Comparison of ENCODE assay signal across 9 cellular contexts in genomic region chr14:24806061-24806678, GRCh38.
DNase-seq lines count a peak whose midpoint lies in the region; ATAC-seq, FAIRE-seq and TF ChIP-seq lines count a peak whose summit lies in the region.
"Had no signal": no experiment of that assay in that cellular context is flagged by ENCODE, and none has a peak within 500 bp of the region (broad histone marks: within the 10 kb centered on the region; RNA-seq: fewer than 3 reads in every experiment).

No MANE protein-coding gene starts in this region.

- peaks cover 15% of the 10 kb centered on the region for H3K27me3 Mint-ChIP-seq in activated CD4-positive, alpha-beta memory T cell treated with anti-CD3 and anti-CD28 coated beads, Interleukin-2, amount 10 ng/mL, durations not matched to agents 7 days and 5 days
- peaks cover 3 to 24% of the 10 kb centered on the region in 2 donors for H3K27me3 Mint-ChIP-seq in CD8-positive, alpha-beta memory T cell

- H3K36me3 ChIP-seq in pancreas: no peaks in the 10 kb centered on the region
- no peaks in the 10 kb centered on the region for H3K36me3 ChIP-seq in CD8-positive, alpha-beta memory T cell (ENCODE audit: insufficient read depth, low read length)

- peak; percentile 67 for DNase-seq in DMS153 treated with DMSO at 0.1 percent for 48 hours (lab: John Stamatoyannopoulos, UW; ENCODE audit: unreplicated experiment)
- peak; percentile 45 for DNase-seq in GM20000 (ENCODE audit: low spot score)
- DNase-seq in NCI-H2029 (lab: John Stamatoyannopoulos, UW): peak; percentile 95
- DNase-seq in activated CD4-positive, alpha-beta memory T cell treated with anti-CD3 and anti-CD28 coated beads, Interleukin-2, amount 10 ng/mL, durations not matched to agents 7 days and 5 days: peak; percentile 43
- DNase-seq in foreskin fibroblast: peak; percentile 16 to 60
- peak; percentile 70 to 85 (median 78) for DNase-seq in pancreas
- DNase-seq in CD8-positive, alpha-beta memory T cell: no peak
- DNase-seq in MV-4-11 (lab: John Stamatoyannopoulos, UW): no peak

- H3K27me3 ChIP-seq in pancreas: no peaks in the 10 kb centered on the region
- no peaks in the 10 kb centered on the region for H3K27me3 ChIP-seq in CD8-positive, alpha-beta memory T cell (ENCODE audit: insufficient read depth, low read length, poor library complexity, severe bottlenecking)

- TF ChIP-seq CTCF in GM20000 (IDR thresholded peaks at IDR 0.05; ENCODE audit: extremely low read depth, missing control alignments) (peak; percentile 73), foreskin fibroblast (IDR thresholded peaks at IDR 0.05; ENCODE audit: low read depth, low read length) (peak; percentile 72), pancreas (IDR thresholded peaks at IDR 0.05) (peak; percentile 60 to 89 (median 74))

- peak overlapping the region in 2 of 4 donors; percentile 38 to 50 for H3K27ac ChIP-seq in pancreas
- no peak overlapping the region for H3K27ac ChIP-seq in CD8-positive, alpha-beta memory T cell (ENCODE audit: low read depth, low read length)

- 25 to 28% methylated on average over 9 of the region's 9 CpGs for WGBS in pancreas, 2 donors

- FAIRE-seq in pancreas (lab: Jason Lieb, UNC): no peak

- intact Hi-C loops in pancreas (cut with DNase I): loop anchor here in 2 of 3 donors (5.0 to 10.0 kb wide), 2 partner anchors 239 to 241 kb away; no protein-coding TSS in a partner anchor

- H3K4me1 ChIP-seq in pancreas: peaks cover 6 to 32% (median 22%) of the 10 kb centered on the region in 3 donors
- no peaks in the 10 kb centered on the region for H3K4me1 ChIP-seq in CD8-positive, alpha-beta memory T cell (ENCODE audit: insufficient read depth, low read length)

- no peaks in the 10 kb centered on the region for H3K9me3 Mint-ChIP-seq in activated CD4-positive, alpha-beta memory T cell treated with anti-CD3 and anti-CD28 coated beads, Interleukin-2, amount 10 ng/mL, durations not matched to agents 7 days and 5 days
- H3K9me3 Mint-ChIP-seq in CD8-positive, alpha-beta memory T cell: peaks cover 0 to 2% (median 0%) of the 10 kb centered on the region in 5 donors
- H3K9me3 Mint-ChIP-seq: T-cell had no signal

- CTCF ChIA-PET in activated CD4-positive, alpha-beta memory T cell treated with anti-CD3 and anti-CD28 coated beads, Interleukin-2, amount 10 ng/mL, durations not matched to agents 7 days and 5 days (lab: Charles Lee): interaction anchor here (0.6 to 4.5 kb wide), 6 partner anchors 34 to 327 kb away, joined by 3 to 24 read pairs (median 4); no protein-coding TSS in a partner anchor
- CTCF ChIA-PET in CD8-positive, alpha-beta memory T cell (lab: Charles Lee): no interaction called here

- no peaks in the 10 kb centered on the region for H3K4me1 Mint-ChIP-seq in activated CD4-positive, alpha-beta memory T cell treated with anti-CD3 and anti-CD28 coated beads, Interleukin-2, amount 10 ng/mL, durations not matched to agents 7 days and 5 days
- H3K4me1 Mint-ChIP-seq in CD8-positive, alpha-beta memory T cell: no peaks in the 10 kb centered on the region
- H3K4me1 Mint-ChIP-seq: T-cell had no signal

- H3K9me3 ChIP-seq in pancreas: no peaks in the 10 kb centered on the region
- no peaks in the 10 kb centered on the region for H3K9me3 ChIP-seq in CD8-positive, alpha-beta memory T cell (ENCODE audit: low read length)

- H3K4me3 ChIP-seq in foreskin fibroblast (ENCODE audit: low read depth in 1 of 2, low read length in 2 of 2) (no peak overlapping the region), pancreas (no peak overlapping the region)
- no peak overlapping the region for H3K4me3 ChIP-seq in CD8-positive, alpha-beta memory T cell (ENCODE audit: low read length)

- H3K4me3 Mint-ChIP-seq in activated CD4-positive, alpha-beta memory T cell treated with anti-CD3 and anti-CD28 coated beads, Interleukin-2, amount 10 ng/mL, durations not matched to agents 7 days and 5 days: no peak overlapping the region
- H3K4me3 Mint-ChIP-seq in CD8-positive, alpha-beta memory T cell: no peak overlapping the region
- H3K4me3 Mint-ChIP-seq: T-cell had no signal

- peak; percentile 87 to 92 (median 90) for ATAC-seq in pancreas
- ATAC-seq: T-cell had no signal

- no peak overlapping the region for H3K27ac Mint-ChIP-seq in activated CD4-positive, alpha-beta memory T cell treated with anti-CD3 and anti-CD28 coated beads, Interleukin-2, amount 10 ng/mL, durations not matched to agents 7 days and 5 days
- no peak overlapping the region for H3K27ac Mint-ChIP-seq in CD8-positive, alpha-beta memory T cell
- H3K27ac Mint-ChIP-seq: T-cell had no signal

- POLR2A ChIA-PET in activated CD4-positive, alpha-beta memory T cell treated with anti-CD3 and anti-CD28 coated beads, Interleukin-2, amount 10 ng/mL, durations not matched to agents 7 days and 5 days (lab: Charles Lee): no interaction called here
- POLR2A ChIA-PET in CD8-positive, alpha-beta memory T cell (lab: Charles Lee): no interaction called here

- H3K36me3 Mint-ChIP-seq in activated CD4-positive, alpha-beta memory T cell treated with anti-CD3 and anti-CD28 coated beads, Interleukin-2, amount 10 ng/mL, durations not matched to agents 7 days and 5 days (ENCODE audit: low read depth): no peaks in the 10 kb centered on the region
- no peaks in the 10 kb centered on the region for H3K36me3 Mint-ChIP-seq in CD8-positive, alpha-beta memory T cell
- H3K36me3 Mint-ChIP-seq: T-cell had no signal

Comparison
In these comparisons a context has a peak if more than half of its experiments do, and no peak if none do; other contexts are left out.
1. DNase-seq: peak in DMS153 treated with DMSO at 0.1 percent for 48 hours (single experiment), GM20000 (single experiment), NCI-H2029 (single experiment), activated CD4-positive, alpha-beta memory T cell treated with anti-CD3 and anti-CD28 coated beads, Interleukin-2, amount 10 ng/mL, durations not matched to agents 7 days and 5 days (single experiment), foreskin fibroblast (2 of 2) and pancreas (6 of 6); none in CD8-positive, alpha-beta memory T cell (0 of 5) and MV-4-11 (single experiment).
2. Peak in every context shown above with its lines, with median percentiles within 50 percentile points of each other: CTCF ChIP-seq.